In the genomic region with DNA sequence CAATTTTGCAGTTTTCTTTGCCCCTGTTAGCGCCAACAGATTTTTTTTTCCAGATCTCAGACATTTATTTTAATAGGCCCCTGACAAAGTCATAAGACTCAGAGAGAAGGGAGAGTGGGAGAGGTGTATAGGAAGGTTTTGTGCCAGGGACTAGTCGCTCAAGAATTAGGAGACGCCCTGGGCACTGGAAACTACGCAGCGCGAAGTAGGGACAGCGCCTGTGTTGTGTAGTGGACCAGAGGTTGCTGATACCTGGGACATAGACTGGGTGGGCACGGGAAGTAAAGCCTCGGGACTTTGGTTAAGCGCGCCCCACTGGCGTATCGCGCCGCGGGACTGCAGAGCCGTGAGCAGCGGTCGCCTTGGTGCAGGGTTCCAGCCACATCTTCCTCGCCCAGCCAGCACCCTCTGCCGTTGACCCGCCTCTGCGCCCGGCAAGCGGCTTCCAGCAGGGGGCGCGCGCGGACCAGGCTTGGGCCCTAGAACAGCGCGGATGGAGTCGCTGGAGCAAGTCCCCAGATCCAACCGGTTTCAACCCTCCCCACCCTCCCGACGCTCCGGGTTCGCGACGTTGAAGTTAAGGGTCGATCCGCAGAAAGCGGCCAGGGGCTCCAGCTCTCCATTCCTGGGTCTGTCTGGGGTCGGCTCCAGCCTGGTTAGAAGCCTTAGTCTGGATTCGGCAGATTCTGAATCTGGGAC, we compare ENCODE assay signal across 8 cellular contexts. TPM values are rescaled to one million over a fixed set of nuclear protein-coding genes. Genes with fewer than 3 reads are reported as not detected.
DNase-seq lines count a peak whose midpoint lies in the region; ATAC-seq, FAIRE-seq and TF ChIP-seq lines count a peak whose summit lies in the region.

No MANE protein-coding gene starts in this region.

- no peak overlapping the region for H2BK12ac ChIP-seq in H9 (ENCODE audit: insufficient read length, low read depth, low read length)

- H3K9ac ChIP-seq in H9 (ENCODE audit: extremely low read depth, insufficient read length, low read length): no peak overlapping the region
- no peak overlapping the region for H3K9ac ChIP-seq in kidney (ENCODE audit: low read length in 2 of 2)

- H3K14ac ChIP-seq in H9 (ENCODE audit: insufficient read depth, low read length): no peak overlapping the region

- peak; percentile 14 to 84 (median 54) for DNase-seq in C1 segment of cervical spinal cord (lab: John Stamatoyannopoulos, UW)
- DNase-seq in H9: peak; percentile 96
- peak; percentile 83 for DNase-seq in NCI-H2227 treated with DMSO at 0.1 percent for 48 hours (lab: John Stamatoyannopoulos, UW)
- DNase-seq in activated CD4-positive, CD25-positive, alpha-beta regulatory T cell treated with anti-CD3 and anti-CD28 coated beads, Interleukin-2, amount 50 U/mL, for 72 hours: peak; percentile 93
- DNase-seq in central memory CD4-positive, alpha-beta T cell: peak; percentile 67
- peak; percentile 95 for DNase-seq in kidney
- DNase-seq in stimulated activated CD4-positive, alpha-beta T cell treated with anti-CD3 and anti-CD28 coated beads, Interleukin-15, amount 100 ng/mL, for 1 hour (ENCODE audit: low read depth in 1 of 2, low spot score in 1 of 2): peak; percentile 63 to 79

- peaks cover 20% of the 10 kb centered on the region for H3K23me2 ChIP-seq in H9 (ENCODE audit: insufficient read length, low read depth, low read length, poor library complexity, severe bottlenecking)

- peaks cover 98% of the 10 kb centered on the region for H3K27me3 Mint-ChIP-seq in H9 (ENCODE audit: low read depth)

- H2BK120ac ChIP-seq in H9 (ENCODE audit: low read depth, low read length, poor library complexity, severe bottlenecking): no peak overlapping the region

- no peak overlapping the region for H4K91ac ChIP-seq in H9 (ENCODE audit: insufficient read length, low read depth, low read length)

- H2BK20ac ChIP-seq in H9 (ENCODE audit: low read depth, low read length, poor library complexity, severe bottlenecking): no peak overlapping the region

- no peak overlapping the region for H2AFZ ChIP-seq in H9 (ENCODE audit: low read length)

- no peaks in the 10 kb centered on the region for H3K79me1 ChIP-seq in H9 (ENCODE audit: insufficient read depth, low read depth, low read length, poor library complexity, severe bottlenecking)

- H3K36me3 Mint-ChIP-seq in H9 (ENCODE audit: insufficient read depth in 1 of 3, low read depth in 3 of 3): no peaks in the 10 kb centered on the region; a peak in 3 of 7 replicates

- peak overlapping the region; percentile 48 to 85 for H3K4me3 Mint-ChIP-seq in H9

- FAIRE-seq in kidney (lab: Jason Lieb, UNC): no peak

- intact Hi-C loops in kidney (cut with DNase I): loop anchor here (5.0 kb wide), 1 partner anchor 195 kb away; no protein-coding TSS in a partner anchor

- H3K27ac Mint-ChIP-seq in H9: no peak overlapping the region

- H3K4me2 ChIP-seq in H9 (ENCODE audit: insufficient read depth, insufficient read length, low read length): peak overlapping the region; percentile 82

- ATAC-seq in HG03460 (IDR thresholded peaks at IDR 0.05; ENCODE audit: unreplicated experiment): no peak

- no peaks in the 10 kb centered on the region; the same call in 1 of the 2 replicates for H3K4me1 ChIP-seq in H9 (ENCODE audit: insufficient read depth, low read length)
- peaks cover 0 to 13% of the 10 kb centered on the region in 2 donors for H3K4me1 ChIP-seq in kidney (ENCODE audit: control insufficient read depth in 1 of 2, insufficient read depth in 1 of 2, low read depth in 1 of 2, low read length in 2 of 2)

- H2AK5ac ChIP-seq in H9 (ENCODE audit: insufficient read length, low read length): no peak overlapping the region

- H2BK5ac ChIP-seq in H9 (ENCODE audit: insufficient read length, low read length): no peak overlapping the region

- H3K4me3 ChIP-seq in kidney (ENCODE audit: low read length in 2 of 2): peak overlapping the region; percentile 40 to 53

- H3K9me3 Mint-ChIP-seq in H9: peaks cover 2 to 6% of the 10 kb centered on the region in 2 experiments; a peak in 2 of 5 replicates

- peaks cover 4% of the 10 kb centered on the region for H4K20me1 ChIP-seq in H9 (ENCODE audit: control insufficient read depth, insufficient read depth, insufficient read length)

- no peaks in the 10 kb centered on the region for H3K36me3 ChIP-seq in kidney (ENCODE audit: control insufficient read depth in 1 of 2, insufficient read depth in 2 of 2, low read length in 2 of 2)

- H3K4me1 Mint-ChIP-seq in H9: peaks cover 53 to 57% of the 10 kb centered on the region in 2 experiments

- no peak overlapping the region for H3K56ac ChIP-seq in H9 (ENCODE audit: insufficient read length, low read depth, low read length)

- H3T11ph ChIP-seq in H9 (ENCODE audit: low read length): no peak overlapping the region

- no peaks in the 10 kb centered on the region for H3K79me2 ChIP-seq in H9 (ENCODE audit: insufficient read depth, low read length)

- peak; percentile 99 for TF ChIP-seq CTCF in H9 (conservative IDR thresholded peaks at IDR 0.05)
- TF ChIP-seq CTCF in kidney (IDR thresholded peaks at IDR 0.05; ENCODE audit: borderline replicate concordance, extremely low read depth, insufficient read depth): peak; percentile 100

- WGBS in H9 (ENCODE audit: extremely low coverage, insufficient read length, low lambda C conversion rate): no CpG with 5 or more reads among the region's 44 CpGs

- no peak overlapping the region for H4K5ac ChIP-seq in H9 (ENCODE audit: insufficient read length, low read depth, low read length)

- no peak overlapping the region for H2BK15ac ChIP-seq in H9 (ENCODE audit: low read depth, low read length)

- H3K9me3 ChIP-seq in H9 (ENCODE audit: control insufficient read depth, low read depth, low read length) (no peaks in the 10 kb centered on the region), kidney (ENCODE audit: control insufficient read depth in 1 of 2, low read length in 2 of 2) (no peaks in the 10 kb centered on the region)

- no peak overlapping the region for H4K8ac ChIP-seq in H9 (replicated peaks; ENCODE audit: insufficient read length, low read depth, low read length)

- no peak overlapping the region for H3K18ac ChIP-seq in H9 (ENCODE audit: insufficient read length, low read depth, low read length)

- H3K4ac ChIP-seq in H9 (ENCODE audit: low read depth, low read length): no peak overlapping the region

- H3K27ac ChIP-seq in H9 (ENCODE audit: insufficient read length, low read depth, low read length) (no peak overlapping the region), kidney (ENCODE audit: low read depth in 2 of 2, low read length in 2 of 2) (no peak overlapping the region)

- H3K23ac ChIP-seq in H9 (ENCODE audit: insufficient read length, low read depth, low read length): no peak overlapping the region

- H3K27me3 ChIP-seq in H9 (ENCODE audit: insufficient read depth, low read length): peaks cover 50% of the 10 kb centered on the region

RNA-seq across cellular contexts. Expression of gene ISLR2, which starts 3.0 kb away (rescaled TPM):
- 0.09 TPM in 2 replicates for total RNA-seq in H9 (2021)
- 1.1 TPM for total RNA-seq in kidney
- 0.13 TPM for polyA plus RNA-seq in kidney (ENCODE audit: insufficient read depth, low read depth, low replicate concordance)

RNA-seq across cellular contexts. Expression of gene GOLGA6A, which starts 45.1 kb away (rescaled TPM):
- total RNA-seq in H9 (2021) (0.72 and 0.90 TPM in 2 replicates), kidney (0.06 TPM)
- polyA plus RNA-seq in kidney (ENCODE audit: insufficient read depth, low read depth, low replicate concordance): not detected

RNA-seq across cellular contexts. Expression of gene ISLR, which starts 46.1 kb away (rescaled TPM):
- total RNA-seq in H9 (2021) (0.11 and 0.35 TPM in 2 replicates), kidney (30.2 TPM)
- 18.8 TPM for polyA plus RNA-seq in kidney (ENCODE audit: insufficient read depth, low read depth, low replicate concordance)

Comparison
In these comparisons a context has a peak if more than half of its experiments do, and no peak if none do; other contexts are left out.
1. RNA of gene ISLR, which starts 46.1 kb away (total RNA-seq): 30.2 TPM in kidney (single experiment); 0.11 to 0.35 TPM in H9; every median in the first group is over 10 times any median in the second.
2. Peak in every context shown above with its lines, with median percentiles within 50 percentile points of each other: DNase-seq.